8 cellular contexts compared by ENCODE assay signal in the genomic region with DNA sequence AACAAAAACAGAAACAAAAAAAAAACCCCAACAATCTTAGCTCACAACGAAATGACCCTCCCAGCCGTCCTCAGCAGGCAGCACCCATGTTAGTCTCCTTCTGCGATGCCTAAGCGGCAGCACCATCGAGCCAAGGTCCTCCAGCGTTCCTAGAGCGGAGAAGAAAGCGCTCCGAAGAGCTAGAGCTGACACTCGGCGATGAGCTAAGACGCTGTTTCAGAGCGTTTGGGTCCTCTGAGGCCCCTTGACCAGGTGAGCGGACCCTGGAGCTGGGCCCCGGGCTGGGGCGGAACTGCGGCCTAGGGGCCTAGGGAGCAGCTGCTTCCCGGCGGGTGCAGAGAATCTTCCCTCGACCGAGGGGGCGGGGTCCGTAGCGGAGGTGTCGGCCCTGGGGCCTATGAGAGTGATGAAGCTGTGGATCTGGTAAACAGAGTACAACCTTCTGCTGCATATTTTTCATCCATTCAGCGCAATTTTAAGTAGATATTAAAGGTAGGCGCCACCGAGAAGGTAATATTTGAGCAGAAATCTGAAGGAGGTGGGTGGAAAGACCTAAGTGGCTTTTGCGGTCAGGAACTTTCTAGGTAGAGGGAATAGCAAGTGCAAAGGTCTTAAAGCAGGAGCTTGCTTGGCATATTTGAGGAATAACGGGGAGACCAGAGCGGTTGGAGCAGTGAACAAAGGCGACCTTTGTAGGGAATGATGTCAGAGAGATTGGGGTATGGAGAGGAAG.
DNase-seq lines count a peak whose midpoint lies in the region; ATAC-seq, FAIRE-seq and TF ChIP-seq lines count a peak whose summit lies in the region.

Gene ZSCAN26, plus strand, starts transcription at position 182 of the 733 bp plus-strand sequence. CDS start 4,777 bp downstream, outside the sequence.

- FAIRE-seq in H54 (lab: Jason Lieb, UNC): peak; percentile 82

- H3K4me1 Mint-ChIP-seq in nephron progenitor cell: peaks cover 8% of the 10 kb centered on the region

- H3K27me3 Mint-ChIP-seq in nephron progenitor cell (ENCODE audit: low read depth, poor library complexity): peaks cover 2% of the 10 kb centered on the region

- no peak within 1 kb of the TSS for H3K4me3 Mint-ChIP-seq in nephron progenitor cell

- TF ChIP-seq CTCF in nephron progenitor cell (IDR thresholded peaks at IDR 0.05): no peak

- H3K36me3 ChIP-seq in ES-I3 (ENCODE audit: insufficient read depth, low read length): peaks cover 2% of the 10 kb centered on the region; the same call in 1 of the 2 replicates

- H3K27ac Mint-ChIP-seq in nephron progenitor cell: no peak within 1 kb of the TSS

- TF ChIP-seq POLR2A in H54 (IDR thresholded peaks at IDR 0.05; ENCODE audit: low read depth, low read length): peak; percentile 54

- peak; percentile 57 for DNase-seq in H54 (ENCODE audit: insufficient read length, low spot score)
- peak; percentile 77 for DNase-seq in LoVo (ENCODE audit: low spot score)
- peak; percentile 94 for DNase-seq in RPMI8226
- peak; percentile 94 for DNase-seq in activated effector memory CD4-positive, alpha-beta T cell treated with anti-CD3 and anti-CD28 coated beads, Interleukin-2, amount 50 U/mL, for 16 hours
- peak; percentile 75 for DNase-seq in fibroblast of the conjunctiva (ENCODE audit: low read depth)
- peak; percentile 86 for DNase-seq in nephron progenitor cell
- DNase-seq in stimulated activated naive CD8-positive, alpha-beta T cell treated with anti-CD3 and anti-CD28 coated beads, Interleukin-15, Interleukin-2, amounts not matched to agents 100 U/mL and 50 U/mL, for 24 hours: peak; percentile 82

- H3K4me1 ChIP-seq in ES-I3 (ENCODE audit: insufficient read depth, low read length): peaks cover 6% of the 10 kb centered on the region; the same call in 1 of the 2 replicates

- no peaks in the 10 kb centered on the region for H3K9me3 Mint-ChIP-seq in nephron progenitor cell

- peaks cover 4% of the 10 kb centered on the region for H3K36me3 Mint-ChIP-seq in nephron progenitor cell (ENCODE audit: low read depth)

- peak within 1 kb of the TSS; percentile 100 for H3K9ac ChIP-seq in ES-I3 (ENCODE audit: low read depth, low read length)

- H3K9me3 ChIP-seq in ES-I3 (ENCODE audit: control insufficient read depth, insufficient read depth, low read length): no peaks in the 10 kb centered on the region

- peak; percentile 95 for ATAC-seq in stimulated activated naive CD8-positive, alpha-beta T cell treated with anti-CD3 and anti-CD28 coated beads, Interleukin-15, Interleukin-2, amounts not matched to agents 100 U/mL and 50 U/mL, for 24 hours

Comparison
In these comparisons a context has a peak if more than half of its experiments do, and no peak if none do; other contexts are left out.
1. Peak in every context shown above with its lines: DNase-seq and ATAC-seq.